Comparison of ENCODE assay signal across 21 cellular contexts in the genomic region with DNA sequence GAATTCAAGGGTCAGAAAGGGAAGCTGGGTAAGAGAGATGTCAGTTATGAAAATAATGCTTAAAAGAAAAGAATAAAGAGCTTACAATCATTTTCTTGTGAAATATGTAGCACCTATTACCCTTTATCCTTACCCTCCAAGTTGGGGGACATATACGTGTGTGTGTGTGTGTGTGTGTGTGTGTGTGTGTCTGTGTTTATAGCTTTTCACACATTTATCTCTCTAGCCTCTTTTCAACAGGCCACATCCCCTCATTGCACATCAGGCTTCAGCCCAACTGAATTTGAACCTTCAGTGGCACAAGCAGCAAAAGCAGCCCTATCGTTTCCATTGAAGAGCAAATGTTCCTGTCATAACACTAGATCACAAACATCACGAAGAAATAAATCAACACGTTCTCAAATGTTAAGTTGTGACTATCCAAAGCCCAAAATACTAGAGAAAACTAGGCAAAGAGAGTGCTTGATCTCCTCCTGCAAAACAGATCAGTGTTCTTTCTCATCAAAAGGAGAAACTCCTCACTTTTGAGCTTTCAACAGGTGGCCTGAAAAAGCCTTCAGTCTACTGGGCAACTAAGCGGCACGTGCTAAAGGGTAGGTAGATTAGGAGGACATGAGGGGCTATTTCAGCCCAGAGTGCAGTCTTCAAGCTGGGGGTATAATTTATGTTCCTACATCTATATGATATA.
"Had no signal": no experiment of that assay in that cellular context is flagged by ENCODE, and none has a peak within 500 bp of the region (broad histone marks: within the 10 kb centered on the region; RNA-seq: fewer than 3 reads in every experiment).

No MANE protein-coding gene starts in this region.

- H3K4me1 Mint-ChIP-seq: activated naive CD8-positive, alpha-beta T cell treated with anti-CD3 and anti-CD28 coated beads, Interleukin-2, amount 10 ng/mL, durations not matched to agents 7 days and 5 days had no signal

- H3K36me3 ChIP-seq: lower lobe of right lung had no signal

- H3K27ac Mint-ChIP-seq: activated CD4-positive, alpha-beta T cell treated with anti-CD3 and anti-CD28 coated beads, Interleukin-2, amount 10 ng/mL, durations not matched to agents 7 days and 5 days; activated CD8-positive, alpha-beta T cell treated with anti-CD3 and anti-CD28 coated beads, Interleukin-2, amount 10 ng/mL, durations not matched to agents 7 days and 5 days; activated naive CD8-positive, alpha-beta T cell treated with anti-CD3 and anti-CD28 coated beads, Interleukin-2, amount 10 ng/mL, durations not matched to agents 7 days and 5 days; activated T-cell treated with anti-CD3 and anti-CD28 coated beads, Interleukin-2, amount 50 U/mL, for 24 hours; activated T-helper 2 cell treated with anti-CD3 and anti-CD28 coated beads, Interferon-gamma antibody, Interleukin-2, Interleukin-4, amounts not matched to agents 10 μg/mL and 5 μg/mL and 100 μg/mL, durations not matched to agents 14 hours and 24 hours and 36 hours; progenitor cell of endocrine pancreas had no signal

- H3K36me3 Mint-ChIP-seq: activated naive CD8-positive, alpha-beta T cell treated with anti-CD3 and anti-CD28 coated beads, Interleukin-2, amount 10 ng/mL, durations not matched to agents 7 days and 5 days; brain had no signal

- H3K4me3 ChIP-seq: coronary artery, lower lobe of right lung had no signal

- H3K27ac ChIP-seq: coronary artery, foreskin keratinocyte, lower lobe of right lung had no signal

- H3K4me1 ChIP-seq: foreskin keratinocyte had no signal

- H3K27me3 ChIP-seq: foreskin keratinocyte had no signal

- H3K27me3 Mint-ChIP-seq: activated CD4-positive, alpha-beta T cell treated with anti-CD3 and anti-CD28 coated beads, Interleukin-2, amount 10 ng/mL, durations not matched to agents 7 days and 5 days; activated naive CD8-positive, alpha-beta T cell treated with anti-CD3 and anti-CD28 coated beads, Interleukin-2, amount 10 ng/mL, durations not matched to agents 7 days and 5 days; activated T-cell treated with anti-CD3 and anti-CD28 coated beads, Interleukin-2, amount 50 U/mL, for 24 hours; progenitor cell of endocrine pancreas had no signal

- H3K9me3 ChIP-seq: lower lobe of right lung had no signal

- H3K4me3 Mint-ChIP-seq: activated CD4-positive, alpha-beta T cell treated with anti-CD3 and anti-CD28 coated beads, Interleukin-2, amount 10 ng/mL, durations not matched to agents 7 days and 5 days; activated CD8-positive, alpha-beta T cell treated with anti-CD3 and anti-CD28 coated beads, Interleukin-2, amount 10 ng/mL, durations not matched to agents 7 days and 5 days; activated naive CD8-positive, alpha-beta T cell treated with anti-CD3 and anti-CD28 coated beads, Interleukin-2, amount 10 ng/mL, durations not matched to agents 7 days and 5 days; activated T-cell treated with anti-CD3 and anti-CD28 coated beads, Interleukin-2, amount 50 U/mL, for 24 hours; brain had no signal

- ATAC-seq: activated CD8-positive, alpha-beta T cell treated with anti-CD3 and anti-CD28 coated beads, Interleukin-2, amount 10 ng/mL, durations not matched to agents 7 days and 5 days; foreskin keratinocyte had no signal

- DNase-seq: activated CD4-positive, alpha-beta T cell treated with anti-CD3 and anti-CD28 coated beads, Interleukin-2, amount 10 ng/mL, durations not matched to agents 7 days and 5 days; activated CD4-positive, CD25-positive, alpha-beta regulatory T cell; activated CD8-positive, alpha-beta T cell treated with anti-CD3 and anti-CD28 coated beads, Interleukin-2, amount 10 ng/mL, durations not matched to agents 7 days and 5 days; activated naive CD4-positive, alpha-beta T cell treated with Interleukin-2 at 50 U/mL for 16 hours; activated naive CD8-positive, alpha-beta T cell treated with anti-CD3 and anti-CD28 coated beads, Interleukin-2, amount 10 ng/mL, durations not matched to agents 7 days and 5 days; activated T-cell treated with anti-CD3 and anti-CD28 coated beads, Interleukin-2, amount 50 U/mL, for 24 hours; amygdala; central memory CD4-positive, alpha-beta T cell; foreskin keratinocyte; glutamatergic neuron; hypothalamus; islet precursor cell; lower lobe of right lung; stimulated activated CD4-positive, alpha-beta T cell treated with anti-CD3 and anti-CD28 coated beads, Interleukin-2, amount 100 ng/mL, for 24 hours; stimulated activated naive CD4-positive, alpha-beta T cell treated with Interleukin-2 at 50 U/mL for 16 hours; T-helper 2 cell; trophoblast cell had no signal
